19 cellular contexts compared by ENCODE assay signal in the genomic region with DNA sequence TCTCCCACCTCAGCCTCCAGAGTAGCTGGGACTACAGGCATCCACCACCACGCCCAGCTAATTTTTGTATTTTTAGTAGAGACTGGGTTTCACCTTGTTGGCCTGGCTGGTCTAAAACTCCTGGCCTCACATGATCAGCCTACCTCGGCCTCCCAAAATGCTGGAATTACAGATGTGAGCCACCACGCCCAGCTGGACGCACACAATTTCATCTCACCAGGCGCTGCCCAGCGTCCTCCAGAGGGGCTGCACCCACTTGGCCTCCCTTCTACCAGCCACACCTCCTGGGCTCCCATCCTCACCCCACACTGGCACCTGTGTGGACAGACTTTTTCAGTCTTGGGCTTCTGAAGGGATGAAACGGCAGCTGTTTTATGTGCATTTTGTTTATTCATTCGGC. TPM values are rescaled to one million over a fixed set of nuclear protein-coding genes. Genes with fewer than 3 reads are reported as not detected.
DNase-seq lines count a peak whose midpoint lies in the region; ATAC-seq and TF ChIP-seq lines count a peak whose summit lies in the region.
"Had no signal": no experiment of that assay in that cellular context is flagged by ENCODE, and none has a peak within 500 bp of the region (broad histone marks: within the 10 kb centered on the region; RNA-seq: fewer than 3 reads in every experiment).

No MANE protein-coding gene starts in this region.

- no peaks in the 10 kb centered on the region for H3K36me3 ChIP-seq in BLaER1
- peaks cover 0 to 8% (median 0%) of the 10 kb centered on the region in 6 donors for H3K36me3 ChIP-seq in spleen
- H3K36me3 ChIP-seq: HAP-1 had no signal

- ATAC-seq in activated CD8-positive, alpha-beta T cell treated with anti-CD3 and anti-CD28 coated beads, Interleukin-2, amount 10 ng/mL, durations not matched to agents 7 days and 5 days, result no peak
- ATAC-seq in activated CD8-positive, alpha-beta T cell treated with anti-CD3 and anti-CD28 coated beads for 36 hours, result no peak
- no peak for ATAC-seq in GM21786 (IDR thresholded peaks at IDR 0.05; ENCODE audit: unreplicated experiment)

- H3K27ac Mint-ChIP-seq in activated CD8-positive, alpha-beta T cell treated with anti-CD3 and anti-CD28 coated beads, Interleukin-2, amount 10 ng/mL, durations not matched to agents 7 days and 5 days, result peak overlapping the region; percentile 23
- H3K27ac Mint-ChIP-seq in activated CD8-positive, alpha-beta T cell treated with anti-CD3 and anti-CD28 coated beads for 36 hours, result no peak overlapping the region

- H3K27me3 ChIP-seq in BLaER1 (no peaks in the 10 kb centered on the region), spleen (replicated peaks in 1 of 7) (peaks cover 0 to 11% (median 0%) of the 10 kb centered on the region in 7 donors)

- no peak overlapping the region for H3K4me3 Mint-ChIP-seq in activated CD8-positive, alpha-beta T cell treated with anti-CD3 and anti-CD28 coated beads, Interleukin-2, amount 10 ng/mL, durations not matched to agents 7 days and 5 days
- no peak overlapping the region for H3K4me3 Mint-ChIP-seq in activated CD8-positive, alpha-beta T cell treated with anti-CD3 and anti-CD28 coated beads for 36 hours

- POLR2A ChIA-PET in activated CD8-positive, alpha-beta T cell treated with anti-CD3 and anti-CD28 coated beads, Interleukin-2, amount 10 ng/mL, durations not matched to agents 7 days and 5 days (lab: Charles Lee), result no interaction called here
- POLR2A ChIA-PET in activated CD8-positive, alpha-beta T cell treated with anti-CD3 and anti-CD28 coated beads for 36 hours (lab: Charles Lee), result interaction anchor here (0.7 to 1.1 kb wide), 3 partner anchors 19 to 66 kb away, joined by 3 read pairs; no protein-coding TSS in a partner anchor

- H3K9me3 ChIP-seq in BLaER1 (no peaks in the 10 kb centered on the region), spleen (no peaks in the 10 kb centered on the region)
- H3K9me3 ChIP-seq: HAP-1 had no signal

- CTCF ChIA-PET in activated CD8-positive, alpha-beta T cell treated with anti-CD3 and anti-CD28 coated beads, Interleukin-2, amount 10 ng/mL, durations not matched to agents 7 days and 5 days (lab: Charles Lee), result interaction anchor here (1.6 kb wide), 1 partner anchor 8 kb away, joined by 7 read pairs; no protein-coding TSS in a partner anchor
- CTCF ChIA-PET in activated CD8-positive, alpha-beta T cell treated with anti-CD3 and anti-CD28 coated beads for 36 hours (lab: Charles Lee), result interaction anchor here (0.7 kb wide), 1 partner anchor 12 kb away, joined by 3 read pairs; no protein-coding TSS in a partner anchor

- no peak for TF ChIP-seq CTCF in activated CD8-positive, alpha-beta T cell treated with anti-CD3 and anti-CD28 coated beads for 36 hours (IDR thresholded peaks at IDR 0.05)
- no peak for TF ChIP-seq CTCF in spleen (IDR thresholded peaks at IDR 0.05 in 8 of 11, conservative IDR thresholded peaks at IDR 0.05 in 3 of 11)

- WGBS in spleen, 5 donors, result 88 to 91% (median 90%) methylated on average over 8 of the region's 8 CpGs

- H3K4me2 ChIP-seq in BLaER1, result peak overlapping the region; percentile 64; the same call in 1 of the 2 replicates
- H3K4me2 ChIP-seq: PC-9 had no signal

- no peaks in the 10 kb centered on the region for H3K9me3 Mint-ChIP-seq in activated CD8-positive, alpha-beta T cell treated with anti-CD3 and anti-CD28 coated beads, Interleukin-2, amount 10 ng/mL, durations not matched to agents 7 days and 5 days (ENCODE audit: insufficient read depth)
- H3K9me3 Mint-ChIP-seq in activated CD8-positive, alpha-beta T cell treated with anti-CD3 and anti-CD28 coated beads for 36 hours, result no peaks in the 10 kb centered on the region

- peaks cover 6% of the 10 kb centered on the region for H3K36me3 Mint-ChIP-seq in activated CD8-positive, alpha-beta T cell treated with anti-CD3 and anti-CD28 coated beads, Interleukin-2, amount 10 ng/mL, durations not matched to agents 7 days and 5 days (ENCODE audit: low read depth)
- H3K36me3 Mint-ChIP-seq in activated CD8-positive, alpha-beta T cell treated with anti-CD3 and anti-CD28 coated beads for 36 hours (ENCODE audit: low read depth), result peaks cover 7% of the 10 kb centered on the region

- intact Hi-C loops in activated CD8-positive, alpha-beta T cell treated with anti-CD3 and anti-CD28 coated beads for 36 hours (cut with micrococcal nuclease), result no loop called here
- intact Hi-C loops in spleen (cut with DNase I; ENCODE audit: low total_unique reads), result loop anchor here (5.0 kb wide), 1 partner anchor 122 kb away; no protein-coding TSS in a partner anchor

- H4K20me1 ChIP-seq in BLaER1, result peaks cover 8% of the 10 kb centered on the region

- peaks cover 41% of the 10 kb centered on the region for H3K4me1 Mint-ChIP-seq in activated CD8-positive, alpha-beta T cell treated with anti-CD3 and anti-CD28 coated beads, Interleukin-2, amount 10 ng/mL, durations not matched to agents 7 days and 5 days (ENCODE audit: low read depth)
- H3K4me1 Mint-ChIP-seq in activated CD8-positive, alpha-beta T cell treated with anti-CD3 and anti-CD28 coated beads for 36 hours (ENCODE audit: low read depth), result peaks cover 19% of the 10 kb centered on the region

- H3K27ac ChIP-seq in BLaER1, result no peak overlapping the region
- no peak overlapping the region for H3K27ac ChIP-seq in spleen
- H3K27ac ChIP-seq: 22Rv1, PC-9 had no signal

- DNase-seq in activated CD8-positive, alpha-beta T cell treated with anti-CD3 and anti-CD28 coated beads, Interleukin-2, amount 10 ng/mL, durations not matched to agents 7 days and 5 days, result no peak
- no peak for DNase-seq in activated CD8-positive, alpha-beta T cell treated with anti-CD3 and anti-CD28 coated beads for 36 hours
- peak; percentile 28 for DNase-seq in mesenteric fat pad (ENCODE audit: low spot score)
- DNase-seq in spleen, result peak; percentile 64
- no peak for DNase-seq in inferior parietal cortex (ENCODE audit: extremely low spot score)
- no peak for DNase-seq in GOT3 (lab: John Stamatoyannopoulos, UW)
- DNase-seq: COR-L47, DMS 273 treated with DMSO at 0.1 percent for 48 hours, DND-41, IMR-90, NCI-H1436, NCI-H2029, NCI-H345, NCI-H526, PC-9 had no signal

- no peak overlapping the region for H3K4me3 ChIP-seq in BLaER1
- H3K4me3 ChIP-seq in spleen, result no peak overlapping the region
- H3K4me3 ChIP-seq: HAP-1, PC-9 had no signal

- H3K27me3 Mint-ChIP-seq in activated CD8-positive, alpha-beta T cell treated with anti-CD3 and anti-CD28 coated beads, Interleukin-2, amount 10 ng/mL, durations not matched to agents 7 days and 5 days (ENCODE audit: low read depth), result no peaks in the 10 kb centered on the region
- no peaks in the 10 kb centered on the region for H3K27me3 Mint-ChIP-seq in activated CD8-positive, alpha-beta T cell treated with anti-CD3 and anti-CD28 coated beads for 36 hours

- H3K9ac ChIP-seq in BLaER1, result no peak overlapping the region

- no peak for TF ChIP-seq POLR2A in spleen (IDR thresholded peaks at IDR 0.05)

- peaks cover 48% of the 10 kb centered on the region for H3K4me1 ChIP-seq in BLaER1
- peaks cover 12 to 37% (median 30%) of the 10 kb centered on the region in 6 donors for H3K4me1 ChIP-seq in spleen
- H3K4me1 ChIP-seq: HAP-1 had no signal

RNA-seq across cellular contexts. Expression of a gene that starts 3.8 kb away (rescaled TPM):
- total RNA-seq in activated CD8-positive, alpha-beta T cell treated with anti-CD3 and anti-CD28 coated beads, Interleukin-2, amount 10 ng/mL, durations not matched to agents 7 days and 5 days, result 10 to 100 TPM; 62.2 to 62.3 TPM
- 10 to 100 TPM; 65.9 to 67.6 TPM for total RNA-seq in activated CD8-positive, alpha-beta T cell treated with anti-CD3 and anti-CD28 coated beads for 36 hours
- total RNA-seq in mesenteric fat pad (58.5 TPM), spleen (10 to 100 TPM; 61.5 to 87.0 (median 77.5) TPM)
- polyA plus RNA-seq in spleen, result 10 to 100 TPM; 22.7 to 62.0 (median 57.8) TPM

Comparison
In these comparisons a context has a peak if more than half of its experiments do, and no peak if none do; other contexts are left out.
1. DNase-seq: peak in mesenteric fat pad (single experiment) and spleen (single experiment); none in activated CD8-positive, alpha-beta T cell treated with anti-CD3 and anti-CD28 coated beads, Interleukin-2, amount 10 ng/mL, durations not matched to agents 7 days and 5 days (single experiment), activated CD8-positive, alpha-beta T cell treated with anti-CD3 and anti-CD28 coated beads for 36 hours (single experiment), inferior parietal cortex (single experiment) and GOT3 (single experiment).